ENCODE assay signal across 1 cellular context in genomic region chr10:91571671-91572070, GRCh38.
TF ChIP-seq lines count a peak whose summit lies in the region.

No MANE protein-coding gene starts in this region.

TF ChIP-seq in K562, 482 proteins besides CTCF, POLR2A, EP300 and RAD21 (continued from another document):
- TF ChIP-seq ZNF280A (IDR thresholded peaks at IDR 0.05; ENCODE audit: low read depth, partially characterized antibody): no peak
- TF ChIP-seq SIN3A (IDR thresholded peaks at IDR 0.05; ENCODE audit: borderline replicate concordance in 2 of 2, control insufficient read depth in 1 of 2, low read depth in 2 of 2, low read length in 2 of 2): no peak
- TF ChIP-seq THRB (CRISPR knock-in tag; conservative IDR thresholded peaks at IDR 0.05): no peak
- TF ChIP-seq EZH2 (IDR thresholded peaks at IDR 0.05; ENCODE audit: borderline replicate concordance, low read depth, low read length): no peak
- no peak for TF ChIP-seq HINFP (tag; conservative IDR thresholded peaks at IDR 0.05; ENCODE audit: low read depth)
- no peak for TF ChIP-seq ZNF184 (CRISPR knock-in tag; IDR thresholded peaks at IDR 0.05)
- no peak for TF ChIP-seq KLF13 (tag; IDR thresholded peaks at IDR 0.05; ENCODE audit: borderline replicate concordance, low read depth)
- TF ChIP-seq SIN3B (IDR thresholded peaks at IDR 0.05; ENCODE audit: low read depth): no peak
- no peak for TF ChIP-seq HDAC8 (tag; IDR thresholded peaks at IDR 0.05)
- TF ChIP-seq SIRT6 (IDR thresholded peaks at IDR 0.05; ENCODE audit: low read depth, low read length): no peak
- TF ChIP-seq ZBTB11 (CRISPR knock-in tag; IDR thresholded peaks at IDR 0.05): no peak
- no peak for TF ChIP-seq ZNF3 (CRISPR knock-in tag; IDR thresholded peaks at IDR 0.05)
- TF ChIP-seq MED1 (CRISPR knock-in tag; IDR thresholded peaks at IDR 0.05; ENCODE audit: borderline replicate concordance): no peak
- no peak for TF ChIP-seq TSHZ1 (CRISPR knock-in tag; IDR thresholded peaks at IDR 0.05)
- no peak for TF ChIP-seq TSC22D4 (tag; IDR thresholded peaks at IDR 0.05)
